In genomic region chr19:54518844-54519243, GRCh38 we compare ENCODE assay signal across 10 cellular contexts. TPM values are rescaled to one million over a fixed set of nuclear protein-coding genes. Genes with fewer than 3 reads are reported as not detected.
DNase-seq lines count a peak whose midpoint lies in the region; ATAC-seq and TF ChIP-seq lines count a peak whose summit lies in the region.
"Had no signal": no experiment of that assay in that cellular context is flagged by ENCODE, and none has a peak within 500 bp of the region (broad histone marks: within the 10 kb centered on the region; RNA-seq: fewer than 3 reads in every experiment).

No MANE protein-coding gene starts in this region.

- peaks cover 34% of the 10 kb centered on the region for H3K27me3 Mint-ChIP-seq in T-helper 17 cell

- H3K9me3 ChIP-seq in T-helper 17 cell (ENCODE audit: control insufficient read depth, low read length, poor library complexity, severe bottlenecking) = no peaks in the 10 kb centered on the region
- H3K9me3 ChIP-seq: A549 had no signal

- peaks cover 11% of the 10 kb centered on the region for H3K4me1 Mint-ChIP-seq in T-helper 17 cell

- ATAC-seq in GM21619 (IDR thresholded peaks at IDR 0.05; ENCODE audit: unreplicated experiment) (peak; percentile 53), T-helper 17 cell (no peak), Right ventricle myocardium superior (ENCODE audit: poor library complexity) (no peak)
- ATAC-seq: A549 had no signal

- no peaks in the 10 kb centered on the region for H3K36me3 Mint-ChIP-seq in T-helper 17 cell (ENCODE audit: low read depth)
- H3K36me3 Mint-ChIP-seq: IgD-negative memory B cell had no signal

- H3K4me3 ChIP-seq in epithelial cell of esophagus (ENCODE audit: low read length) = no peak overlapping the region
- H3K4me3 ChIP-seq: A549 had no signal

- peak; percentile 10 for DNase-seq in NCI-H2107 treated with DMSO at 0.1 percent for 48 hours (lab: John Stamatoyannopoulos, UW; ENCODE audit: unreplicated experiment)
- no peak for DNase-seq in NCI-H2107 (lab: John Stamatoyannopoulos, UW)
- DNase-seq in OCI-M2 (lab: John Stamatoyannopoulos, UW; ENCODE audit: unreplicated experiment) = peak; percentile 12
- DNase-seq in epithelial cell of esophagus (ENCODE audit: low read depth) = peak; percentile 2
- no peak for DNase-seq in amygdala (lab: John Stamatoyannopoulos, UW)
- DNase-seq in T-helper 17 cell = no peak
- DNase-seq in Right ventricle myocardium superior = no peak

- H3K27ac Mint-ChIP-seq in T-helper 17 cell = no peak overlapping the region
- H3K27ac Mint-ChIP-seq: IgD-negative memory B cell had no signal

- no peak for TF ChIP-seq CTCF in epithelial cell of esophagus (IDR thresholded peaks at IDR 0.05; ENCODE audit: insufficient read depth, low read depth, low read length, missing control alignments)

- intact Hi-C loops in Right ventricle myocardium superior (cut with DNase I) = no loop called here

- no peak overlapping the region for H3K4me3 Mint-ChIP-seq in T-helper 17 cell
- H3K4me3 Mint-ChIP-seq: IgD-negative memory B cell had no signal

RNA-seq across cellular contexts. Expression of gene LAIR2, which starts 16.2 kb away (rescaled TPM):
- total RNA-seq in T-helper 17 cell = 1 to 10 TPM in 1 of 2 donors, under 1 TPM in 1; 0.94 to 1.7 TPM
- not detected for total RNA-seq in Right ventricle myocardium superior

RNA-seq across cellular contexts. Expression of gene CDC42EP5, which starts 45.7 kb away (rescaled TPM):
- total RNA-seq in T-helper 17 cell (not detected), Right ventricle myocardium superior (11.6 TPM)

RNA-seq across cellular contexts. Expression of gene LILRA2, which starts 54.7 kb away (rescaled TPM):
- total RNA-seq in T-helper 17 cell (1 to 10 TPM in 1 of 2 donors, under 1 TPM in 1; 0.68 to 3.3 TPM), Right ventricle myocardium superior (1.7 TPM)

RNA-seq across cellular contexts. Expression of gene LENG9, which starts 55.3 kb away (rescaled TPM):
- total RNA-seq in T-helper 17 cell (1 to 10 TPM; 4.4 to 6.0 TPM), Right ventricle myocardium superior (1.1 TPM)

Comparison
In these comparisons a context has a peak if more than half of its experiments do, and no peak if none do; other contexts are left out.
1. DNase-seq: peak in NCI-H2107 treated with DMSO at 0.1 percent for 48 hours (single experiment), OCI-M2 (single experiment) and epithelial cell of esophagus (single experiment); none in NCI-H2107 (single experiment), amygdala (0 of 56), T-helper 17 cell (0 of 3) and Right ventricle myocardium superior (single experiment).
2. RNA of gene CDC42EP5, which starts 45.7 kb away (total RNA-seq): 11.6 TPM in Right ventricle myocardium superior (single experiment); not detected in T-helper 17 cell; every median in the first group is over 10 times any median in the second.